ENCODE assay signal across 2 cellular contexts in genomic region chr6:41488392-41489129, GRCh38.
TF ChIP-seq lines count a peak whose summit lies in the region.

No MANE protein-coding gene starts in this region.

TF ChIP-seq in GM12891, 5 proteins besides CTCF, POLR2A, EP300 and RAD21:
- TF ChIP-seq POU2F2 (IDR thresholded peaks at IDR 0.05; ENCODE audit: low read depth, low read length): no peak
- peak; percentile 38 for TF ChIP-seq SPI1 (IDR thresholded peaks at IDR 0.05; ENCODE audit: low read depth, low read length)
TF ChIP-seq in GM12891: peak in this region for 1.

TF ChIP-seq in H1, 55 proteins besides CTCF, POLR2A, EP300 and RAD21:
- TF ChIP-seq JUND (IDR thresholded peaks at IDR 0.05; ENCODE audit: low read length): peak; percentile 41; the same call in 1 of the 2 replicates
- TF ChIP-seq CBX8 (IDR thresholded peaks at IDR 0.05; ENCODE audit: borderline replicate concordance, low read depth, low read length): no peak
- 0 out of 4 replicates have a peak, but pooled peaks of 1 of the 2 experiments have one; percentile 57 for TF ChIP-seq SIN3A (conservative IDR thresholded peaks at IDR 0.05 in 1 of 2, IDR thresholded peaks at IDR 0.05 in 1 of 2; ENCODE audit: low read depth in 1 of 2, low read length in 2 of 2)
- TF ChIP-seq HDAC2 (IDR thresholded peaks at IDR 0.05; ENCODE audit: borderline replicate concordance in 1 of 2, low read depth in 2 of 2, low read length in 2 of 2): 0 out of 4 replicates have a peak, but pooled peaks have one; percentile 18 to 37
- peak; percentile 36; the same call in 1 of the 2 replicates for TF ChIP-seq BACH1 (IDR thresholded peaks at IDR 0.05; ENCODE audit: low read length)
- TF ChIP-seq TEAD4 (IDR thresholded peaks at IDR 0.05; ENCODE audit: low read depth, low read length): peak; percentile 55; the same call in 1 of the 2 replicates
- no peak for TF ChIP-seq HDAC6 (IDR thresholded peaks at IDR 0.05; ENCODE audit: low read depth, low read length)
- TF ChIP-seq CBX5 (IDR thresholded peaks at IDR 0.05; ENCODE audit: low read depth, low read length): no peak
- no peak for TF ChIP-seq TBP (IDR thresholded peaks at IDR 0.05; ENCODE audit: low read depth, low read length)
- TF ChIP-seq NANOG (IDR thresholded peaks at IDR 0.05; ENCODE audit: insufficient read depth, low read depth, low read length, poor library complexity, severe bottlenecking): peak; percentile 42
